In genomic region chr2:64217198-64217869, GRCh38 we compare ENCODE assay signal across 12 cellular contexts.
"Had no signal": no experiment of that assay in that cellular context is flagged by ENCODE, and none has a peak within 500 bp of the region (broad histone marks: within the 10 kb centered on the region; RNA-seq: fewer than 3 reads in every experiment).

No MANE protein-coding gene starts in this region.

- H3K36me3 Mint-ChIP-seq: neural progenitor cell had no signal

- H3K27me3 ChIP-seq: neural progenitor cell, pancreas, thyroid gland had no signal

- DNase-seq: activated CD4-positive, alpha-beta memory T cell treated with anti-CD3 and anti-CD28 coated beads, Interleukin-2, amount 10 ng/mL, durations not matched to agents 7 days and 5 days; activated CD4-positive, alpha-beta T cell treated with anti-CD3 and anti-CD28 coated beads for 1 hour; activated naive CD4-positive, alpha-beta T cell treated with anti-CD3 and anti-CD28 coated beads, Interleukin-2, amount 10 ng/mL, durations not matched to agents 7 days and 5 days; activated T-cell treated with anti-CD3 and anti-CD28 coated beads, Interleukin-2, amount 50 U/mL, for 24 hours; amniotic stem cell; foreskin melanocyte; kidney glomerular epithelial cell; pancreas; stimulated activated CD4-positive, alpha-beta T cell treated with anti-CD3 and anti-CD28 coated beads, Interleukin-1b, Interleukin-23, amount 100 ng/mL, for 48 hours; T-helper 9 cell; thyroid gland had no signal

- H3K27ac Mint-ChIP-seq: activated CD4-positive, alpha-beta memory T cell treated with anti-CD3 and anti-CD28 coated beads, Interleukin-2, amount 10 ng/mL, durations not matched to agents 7 days and 5 days; activated naive CD4-positive, alpha-beta T cell treated with anti-CD3 and anti-CD28 coated beads, Interleukin-2, amount 10 ng/mL, durations not matched to agents 7 days and 5 days; activated T-cell treated with anti-CD3 and anti-CD28 coated beads, Interleukin-2, amount 50 U/mL, for 24 hours; neural progenitor cell had no signal

- H3K27me3 Mint-ChIP-seq: activated CD4-positive, alpha-beta memory T cell treated with anti-CD3 and anti-CD28 coated beads, Interleukin-2, amount 10 ng/mL, durations not matched to agents 7 days and 5 days; activated naive CD4-positive, alpha-beta T cell treated with anti-CD3 and anti-CD28 coated beads, Interleukin-2, amount 10 ng/mL, durations not matched to agents 7 days and 5 days; activated T-cell treated with anti-CD3 and anti-CD28 coated beads, Interleukin-2, amount 50 U/mL, for 24 hours had no signal

- H2AFZ ChIP-seq: neural progenitor cell had no signal

- H3K4me2 ChIP-seq: neural progenitor cell had no signal

- H3K27ac ChIP-seq: neural progenitor cell, pancreas, thyroid gland had no signal

- H3K9me3 Mint-ChIP-seq: activated CD4-positive, alpha-beta memory T cell treated with anti-CD3 and anti-CD28 coated beads, Interleukin-2, amount 10 ng/mL, durations not matched to agents 7 days and 5 days; activated naive CD4-positive, alpha-beta T cell treated with anti-CD3 and anti-CD28 coated beads, Interleukin-2, amount 10 ng/mL, durations not matched to agents 7 days and 5 days; neural progenitor cell had no signal

- H3K9ac ChIP-seq: neural progenitor cell had no signal

- H3K4me3 Mint-ChIP-seq: activated CD4-positive, alpha-beta memory T cell treated with anti-CD3 and anti-CD28 coated beads, Interleukin-2, amount 10 ng/mL, durations not matched to agents 7 days and 5 days; activated naive CD4-positive, alpha-beta T cell treated with anti-CD3 and anti-CD28 coated beads, Interleukin-2, amount 10 ng/mL, durations not matched to agents 7 days and 5 days; activated T-cell treated with anti-CD3 and anti-CD28 coated beads, Interleukin-2, amount 50 U/mL, for 24 hours; neural progenitor cell had no signal

- H3K4me1 ChIP-seq: neural progenitor cell had no signal

- H3K9me3 ChIP-seq: pancreas, thyroid gland had no signal

- ATAC-seq: pancreas had no signal

- H3K36me3 ChIP-seq: neural progenitor cell, pancreas, thyroid gland had no signal

- H3K4me3 ChIP-seq: neural progenitor cell, pancreas, thyroid gland had no signal
